ENCODE assay signal across 20 cellular contexts in the genomic region with DNA sequence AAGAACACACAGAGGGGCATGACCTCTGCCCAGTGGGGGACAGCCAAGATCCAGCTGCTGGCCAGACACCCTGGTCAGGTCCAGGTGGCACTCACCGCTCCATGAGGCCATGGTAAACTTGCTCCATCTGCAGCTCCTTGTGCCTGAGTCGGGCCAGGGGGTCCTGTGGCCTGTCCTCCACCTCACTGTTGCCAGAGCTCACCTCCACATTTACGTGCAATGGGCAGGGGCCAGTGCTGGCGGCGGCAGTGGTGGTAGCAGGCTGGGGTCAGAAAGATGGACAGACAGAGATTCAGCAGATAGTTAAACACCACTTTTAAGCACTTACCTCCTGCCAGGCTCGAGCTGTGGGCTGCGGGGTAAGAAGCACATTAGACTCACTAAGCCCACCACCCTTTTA. TPM values are rescaled to one million over a fixed set of nuclear protein-coding genes. Genes with fewer than 3 reads are reported as not detected.
DNase-seq lines count a peak whose midpoint lies in the region; ATAC-seq lines count a peak whose summit lies in the region.
"Had no signal": no experiment of that assay in that cellular context is flagged by ENCODE, and none has a peak within 500 bp of the region (broad histone marks: within the 10 kb centered on the region; RNA-seq: fewer than 3 reads in every experiment).

No MANE protein-coding gene starts in this region.

- H3K27ac Mint-ChIP-seq in activated CD4-positive, alpha-beta memory T cell treated with anti-CD3 and anti-CD28 coated beads for 36 hours = peak overlapping the region; percentile 90
- H3K27ac Mint-ChIP-seq in effector memory CD8-positive, alpha-beta T cell = peak overlapping the region; percentile 91 to 96
- H3K27ac Mint-ChIP-seq in stimulated activated memory B cell treated with anti-CD40 and anti-IgM and Interleukin-4, amounts not matched to agents 10 μg/mL and 1 μg/mL and 100 μg/mL, for 72 hours = peak overlapping the region; percentile 84

- intact Hi-C loops in activated CD4-positive, alpha-beta memory T cell treated with anti-CD3 and anti-CD28 coated beads for 36 hours (cut with micrococcal nuclease) = no loop called here

- CTCF ChIA-PET in activated CD4-positive, alpha-beta memory T cell treated with anti-CD3 and anti-CD28 coated beads for 36 hours (lab: Charles Lee) = no interaction called here

- H3K4me3 Mint-ChIP-seq in activated CD4-positive, alpha-beta memory T cell treated with anti-CD3 and anti-CD28 coated beads for 36 hours = no peak overlapping the region
- H3K4me3 Mint-ChIP-seq in effector memory CD8-positive, alpha-beta T cell = no peak overlapping the region
- H3K4me3 Mint-ChIP-seq in stimulated activated memory B cell treated with anti-CD40 and anti-IgM and Interleukin-4, amounts not matched to agents 10 μg/mL and 1 μg/mL and 100 μg/mL, for 72 hours = no peak overlapping the region

- H3K27me3 Mint-ChIP-seq in activated CD4-positive, alpha-beta memory T cell treated with anti-CD3 and anti-CD28 coated beads for 36 hours = no peaks in the 10 kb centered on the region
- no peaks in the 10 kb centered on the region for H3K27me3 Mint-ChIP-seq in effector memory CD8-positive, alpha-beta T cell
- H3K27me3 Mint-ChIP-seq in stimulated activated memory B cell treated with anti-CD40 and anti-IgM and Interleukin-4, amounts not matched to agents 10 μg/mL and 1 μg/mL and 100 μg/mL, for 72 hours = no peaks in the 10 kb centered on the region

- POLR2A ChIA-PET in activated CD4-positive, alpha-beta memory T cell treated with anti-CD3 and anti-CD28 coated beads for 36 hours (lab: Charles Lee) = no interaction called here

- H3K36me3 Mint-ChIP-seq in activated CD4-positive, alpha-beta memory T cell treated with anti-CD3 and anti-CD28 coated beads for 36 hours = peaks cover 70% of the 10 kb centered on the region
- peaks cover 100% of the 10 kb centered on the region for H3K36me3 Mint-ChIP-seq in effector memory CD8-positive, alpha-beta T cell (ENCODE audit: insufficient read depth)
- H3K36me3 Mint-ChIP-seq in stimulated activated memory B cell treated with anti-CD40 and anti-IgM and Interleukin-4, amounts not matched to agents 10 μg/mL and 1 μg/mL and 100 μg/mL, for 72 hours = peaks cover 74% of the 10 kb centered on the region

- peak; percentile 53 for DNase-seq in activated effector memory CD4-positive, alpha-beta T cell treated with anti-CD3 and anti-CD28 coated beads, Interleukin-2, amount 50 U/mL, for 16 hours
- no peak for DNase-seq in activated effector memory CD4-positive, alpha-beta T cell treated with Interleukin-2 at 50 U/mL for 16 hours
- no peak for DNase-seq in activated CD4-positive, alpha-beta memory T cell treated with anti-CD3 and anti-CD28 coated beads for 36 hours
- no peak for DNase-seq in effector memory CD8-positive, alpha-beta T cell
- no peak for DNase-seq in UCSD-AML1 (lab: John Stamatoyannopoulos, UW; ENCODE audit: unreplicated experiment)
- no peak for DNase-seq in NCI-H2081 (lab: John Stamatoyannopoulos, UW)
- no peak for DNase-seq in DMS 273 (lab: John Stamatoyannopoulos, UW; ENCODE audit: unreplicated experiment)
- DNase-seq: ACHN; activated T-cell treated with anti-CD3 and anti-CD28 coated beads, Interleukin-2, amount 50 U/mL, for 48 hours; anterior cingulate cortex; kidney glomerular epithelial cell; NCI-H1694; NCI-H748 treated with DMSO at 0.1 percent for 48 hours; right lobe of liver; stimulated activated CD4-positive, alpha-beta T cell treated with anti-CD3 and anti-CD28 coated beads, Interleukin-15, amount 100 ng/mL, for 24 hours had no signal

- H3K4me1 Mint-ChIP-seq in activated CD4-positive, alpha-beta memory T cell treated with anti-CD3 and anti-CD28 coated beads for 36 hours (ENCODE audit: low read depth) = peaks cover 48% of the 10 kb centered on the region
- H3K4me1 Mint-ChIP-seq in effector memory CD8-positive, alpha-beta T cell (ENCODE audit: low read depth in 2 of 2) = peaks cover 56 to 57% of the 10 kb centered on the region in 2 donors
- H3K4me1 Mint-ChIP-seq in stimulated activated memory B cell treated with anti-CD40 and anti-IgM and Interleukin-4, amounts not matched to agents 10 μg/mL and 1 μg/mL and 100 μg/mL, for 72 hours = peaks cover 48% of the 10 kb centered on the region

- no peaks in the 10 kb centered on the region for H3K9me3 Mint-ChIP-seq in activated CD4-positive, alpha-beta memory T cell treated with anti-CD3 and anti-CD28 coated beads for 36 hours
- no peaks in the 10 kb centered on the region for H3K9me3 Mint-ChIP-seq in effector memory CD8-positive, alpha-beta T cell
- H3K9me3 Mint-ChIP-seq in stimulated activated memory B cell treated with anti-CD40 and anti-IgM and Interleukin-4, amounts not matched to agents 10 μg/mL and 1 μg/mL and 100 μg/mL, for 72 hours = peaks cover 1% of the 10 kb centered on the region

- no peak for ATAC-seq in effector memory CD8-positive, alpha-beta T cell (replicated peaks)
- ATAC-seq in stimulated activated memory B cell treated with anti-CD40 and anti-IgM and Interleukin-4, amounts not matched to agents 10 μg/mL and 1 μg/mL and 100 μg/mL, for 72 hours = no peak
- ATAC-seq: right lobe of liver had no signal

RNA-seq across cellular contexts. Expression of gene AKNA, which starts 28.0 kb away (rescaled TPM):
- 100 to 1,000 TPM; 127 to 130 TPM for total RNA-seq in activated CD4-positive, alpha-beta memory T cell treated with anti-CD3 and anti-CD28 coated beads for 36 hours

RNA-seq across cellular contexts. Expression of gene ORM2, which starts 30.1 kb away (rescaled TPM):
- not detected for total RNA-seq in activated CD4-positive, alpha-beta memory T cell treated with anti-CD3 and anti-CD28 coated beads for 36 hours
- total RNA-seq: H1, myocyte, OCI-LY7, thoracic aorta had no signal

RNA-seq across cellular contexts. Expression of gene ORM1, which starts 36.9 kb away (rescaled TPM):
- not detected for total RNA-seq in activated CD4-positive, alpha-beta memory T cell treated with anti-CD3 and anti-CD28 coated beads for 36 hours
- total RNA-seq: H1, myocyte, OCI-LY7, thoracic aorta had no signal
